Comparison of ENCODE assay signal across 3 cellular contexts in genomic region chr3:197021729-197022404, GRCh38.
TF ChIP-seq lines count a peak whose summit lies in the region.

No MANE protein-coding gene starts in this region.

TF ChIP-seq in SK-N-SH, 30 proteins besides CTCF, POLR2A, EP300 and RAD21:
- no peak for TF ChIP-seq POLR2AphosphoS5 (IDR thresholded peaks at IDR 0.05; ENCODE audit: low read depth, low read length)
- no peak for TF ChIP-seq TAF1 (IDR thresholded peaks at IDR 0.05; ENCODE audit: borderline replicate concordance, low read depth, low read length)
- no peak for TF ChIP-seq YY1 (IDR thresholded peaks at IDR 0.05; ENCODE audit: low read depth)
- TF ChIP-seq RXRA (IDR thresholded peaks at IDR 0.05; ENCODE audit: borderline replicate concordance, low read depth), result no peak
- TF ChIP-seq FOXM1 (IDR thresholded peaks at IDR 0.05; ENCODE audit: low read depth), result no peak
- no peak for TF ChIP-seq GABPA (IDR thresholded peaks at IDR 0.05; ENCODE audit: low read depth)
- TF ChIP-seq IRF3 (IDR thresholded peaks at IDR 0.05; ENCODE audit: low read depth, low read length), result no peak
- TF ChIP-seq RCOR1 (IDR thresholded peaks at IDR 0.05; ENCODE audit: low read length), result no peak
- no peak for TF ChIP-seq NRF1 (IDR thresholded peaks at IDR 0.05; ENCODE audit: low read depth, low read length)
- TF ChIP-seq ELF1 (IDR thresholded peaks at IDR 0.05), result no peak
- no peak for TF ChIP-seq FOSL2 (IDR thresholded peaks at IDR 0.05; ENCODE audit: borderline replicate concordance, low read depth)
- no peak for TF ChIP-seq SMC3 (IDR thresholded peaks at IDR 0.05; ENCODE audit: low read depth, low read length)
- no peak for TF ChIP-seq RFX5 (IDR thresholded peaks at IDR 0.05; ENCODE audit: low read length)
- no peak for TF ChIP-seq PBX3 (IDR thresholded peaks at IDR 0.05)
- no peak for TF ChIP-seq TCF12 (IDR thresholded peaks at IDR 0.05)
- no peak for TF ChIP-seq CHD2 (IDR thresholded peaks at IDR 0.05; ENCODE audit: low read length, partially characterized antibody)
- no peak for TF ChIP-seq MXI1 (IDR thresholded peaks at IDR 0.05; ENCODE audit: low read depth, low read length)
- no peak for TF ChIP-seq ZBTB33 (IDR thresholded peaks at IDR 0.05; ENCODE audit: borderline replicate concordance, low read depth)
- no peak for TF ChIP-seq MEF2A (IDR thresholded peaks at IDR 0.05; ENCODE audit: borderline replicate concordance, low read depth)
- no peak for TF ChIP-seq GATA2 (CRISPR knock-in tag; IDR thresholded peaks at IDR 0.05)

TF ChIP-seq in SK-N-SH treated with all-trans-retinoic acid at 6 μM for 48 hours, 23 proteins besides CTCF, POLR2A, EP300 and RAD21:
- TF ChIP-seq ZFP30 (CRISPR knock-in tag; IDR thresholded peaks at IDR 0.05) (no peak), ZNF70 (CRISPR knock-in tag; IDR thresholded peaks at IDR 0.05) (no peak), TCF4 (CRISPR knock-in tag; IDR thresholded peaks at IDR 0.05; ENCODE audit: borderline replicate concordance) (no peak), PPARA (CRISPR knock-in tag; IDR thresholded peaks at IDR 0.05; ENCODE audit: borderline replicate concordance) (no peak), BACH2 (CRISPR knock-in tag; IDR thresholded peaks at IDR 0.05; ENCODE audit: borderline replicate concordance) (no peak), CREB5 (CRISPR knock-in tag; IDR thresholded peaks at IDR 0.05; ENCODE audit: low read depth) (no peak)
- TF ChIP-seq, protein P1, sequence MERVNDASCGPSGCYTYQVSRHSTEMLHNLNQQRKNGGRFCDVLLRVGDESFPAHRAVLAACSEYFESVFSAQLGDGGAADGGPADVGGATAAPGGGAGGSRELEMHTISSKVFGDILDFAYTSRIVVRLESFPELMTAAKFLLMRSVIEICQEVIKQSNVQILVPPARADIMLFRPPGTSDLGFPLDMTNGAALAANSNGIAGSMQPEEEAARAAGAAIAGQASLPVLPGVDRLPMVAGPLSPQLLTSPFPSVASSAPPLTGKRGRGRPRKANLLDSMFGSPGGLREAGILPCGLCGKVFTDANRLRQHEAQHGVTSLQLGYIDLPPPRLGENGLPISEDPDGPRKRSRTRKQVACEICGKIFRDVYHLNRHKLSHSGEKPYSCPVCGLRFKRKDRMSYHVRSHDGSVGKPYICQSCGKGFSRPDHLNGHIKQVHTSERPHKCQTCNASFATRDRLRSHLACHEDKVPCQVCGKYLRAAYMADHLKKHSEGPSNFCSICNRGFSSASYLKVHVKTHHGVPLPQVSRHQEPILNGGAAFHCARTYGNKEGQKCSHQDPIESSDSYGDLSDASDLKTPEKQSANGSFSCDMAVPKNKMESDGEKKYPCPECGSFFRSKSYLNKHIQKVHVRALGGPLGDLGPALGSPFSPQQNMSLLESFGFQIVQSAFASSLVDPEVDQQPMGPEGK (CRISPR knock-in tag; IDR thresholded peaks at IDR 0.05; ENCODE audit: borderline replicate concordance), result no peak
- TF ChIP-seq, protein P2, sequence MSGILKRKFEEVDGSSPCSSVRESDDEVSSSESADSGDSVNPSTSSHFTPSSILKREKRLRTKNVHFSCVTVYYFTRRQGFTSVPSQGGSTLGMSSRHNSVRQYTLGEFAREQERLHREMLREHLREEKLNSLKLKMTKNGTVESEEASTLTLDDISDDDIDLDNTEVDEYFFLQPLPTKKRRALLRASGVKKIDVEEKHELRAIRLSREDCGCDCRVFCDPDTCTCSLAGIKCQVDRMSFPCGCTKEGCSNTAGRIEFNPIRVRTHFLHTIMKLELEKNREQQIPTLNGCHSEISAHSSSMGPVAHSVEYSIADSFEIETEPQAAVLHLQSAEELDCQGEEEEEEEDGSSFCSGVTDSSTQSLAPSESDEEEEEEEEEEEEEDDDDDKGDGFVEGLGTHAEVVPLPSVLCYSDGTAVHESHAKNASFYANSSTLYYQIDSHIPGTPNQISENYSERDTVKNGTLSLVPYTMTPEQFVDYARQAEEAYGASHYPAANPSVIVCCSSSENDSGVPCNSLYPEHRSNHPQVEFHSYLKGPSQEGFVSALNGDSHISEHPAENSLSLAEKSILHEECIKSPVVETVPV (CRISPR knock-in tag; IDR thresholded peaks at IDR 0.05), result no peak

TF ChIP-seq in HEK293, 187 proteins besides CTCF, POLR2A, EP300 and RAD21:
- no peak for TF ChIP-seq GLIS1 (tag by site-specific recombination; IDR thresholded peaks at IDR 0.05)
- peak; percentile 61; the same call in 1 of the 2 replicates for TF ChIP-seq ZNF121 (tag by site-specific recombination; IDR thresholded peaks at IDR 0.05)
